In genomic region chr16:7541026-7541425, GRCh38 we compare ENCODE assay signal across 3 cellular contexts.
A peak's percentile ranks its signal among the peaks of the same experiment; 100 is the strongest.
TF ChIP-seq lines count a peak whose summit lies in the region.

No MANE protein-coding gene starts in this region.

TF ChIP-seq in HepG2, 621 proteins besides CTCF, POLR2A, EP300 and RAD21:
- TF ChIP-seq SMAD1 (CRISPR knock-in tag; IDR thresholded peaks at IDR 0.05; ENCODE audit: borderline replicate concordance, low read depth) = no peak
- TF ChIP-seq MAFK (conservative IDR thresholded peaks at IDR 0.05 in 1 of 2, IDR thresholded peaks at IDR 0.05 in 1 of 2; ENCODE audit: low read length in 2 of 2) = peak; percentile 60 to 69
- TF ChIP-seq ETS1 (CRISPR knock-in tag; IDR thresholded peaks at IDR 0.05) = no peak
- TF ChIP-seq MAFF (IDR thresholded peaks at IDR 0.05; ENCODE audit: low read depth, low read length) = peak; percentile 62; the same call in 1 of the 2 replicates
TF ChIP-seq in HepG2: peak in this region for 2.

TF ChIP-seq in A549, 52 proteins besides CTCF, POLR2A, EP300 and RAD21:
- TF ChIP-seq MAZ (IDR thresholded peaks at IDR 0.05; ENCODE audit: borderline replicate concordance, low read depth, low read length) = no peak
- no peak for TF ChIP-seq TP53 (CRISPR knock-in tag; IDR thresholded peaks at IDR 0.05)
- TF ChIP-seq EHMT2 (IDR thresholded peaks at IDR 0.05; ENCODE audit: low read depth) = no peak
- TF ChIP-seq SREBF2 (IDR thresholded peaks at IDR 0.05) = no peak
- TF ChIP-seq MAFK (IDR thresholded peaks at IDR 0.05; ENCODE audit: partially characterized antibody) = peak; percentile 17
- TF ChIP-seq CHD2 (IDR thresholded peaks at IDR 0.05; ENCODE audit: low read length, partially characterized antibody) = no peak

TF ChIP-seq in K562, 482 proteins besides CTCF, POLR2A, EP300 and RAD21:
- TF ChIP-seq NFE2 (IDR thresholded peaks at IDR 0.05; ENCODE audit: low read depth) = no peak
- TF ChIP-seq THRA (IDR thresholded peaks at IDR 0.05) = no peak
- no peak for TF ChIP-seq RREB1 (CRISPR knock-in tag; IDR thresholded peaks at IDR 0.05)
- TF ChIP-seq ZNF316 (IDR thresholded peaks at IDR 0.05) = 0 out of 2 replicates have a peak, but pooled peaks have one; percentile 13
TF ChIP-seq in K562: peak in this region for 1.
